ENCODE assay signal across 8 cellular contexts in genomic region chr20:62219992-62220665, GRCh38. TPM values are rescaled to one million over a fixed set of nuclear protein-coding genes. Genes with fewer than 3 reads are reported as not detected.
DNase-seq lines count a peak whose midpoint lies in the region; TF ChIP-seq lines count a peak whose summit lies in the region.

HRH3 (minus strand) TSS chr20:62220278; CDS start chr20:62219970, 308 bp downstream.

- POLR2A ChIA-PET in RWPE1 (lab: Yijun Ruan, JAX; ENCODE audit: low non-redundant PET) = interaction anchor here (0.6 kb wide), 1 partner anchor 154 kb away, joined by 4 read pairs; no protein-coding TSS in a partner anchor

- H3K27ac ChIP-seq in GM23248 (no peak within 1 kb of the TSS), RWPE1 (no peak within 1 kb of the TSS)

- no peak within 1 kb of the TSS for H3K9ac ChIP-seq in GM23248

- H3K9me3 ChIP-seq in GM23248 (ENCODE audit: low read depth) = no peaks in the 10 kb centered on the region

- CTCF ChIA-PET in RWPE1 (lab: Yijun Ruan, JAX) = no interaction called here

- H3K79me2 ChIP-seq in GM23248 (ENCODE audit: insufficient read depth) = no peaks in the 10 kb centered on the region

- peaks cover 30% of the 10 kb centered on the region for H3K27me3 ChIP-seq in GM23248 (replicated peaks; ENCODE audit: insufficient read depth)

- no peak within 1 kb of the TSS for H2AFZ ChIP-seq in GM23248

- H3K36me3 ChIP-seq in GM23248 (ENCODE audit: low read depth) = no peaks in the 10 kb centered on the region

- WGBS in GM23248 (ENCODE audit: low coverage in 1 of 2, low lambda C conversion rate in 2 of 2, missing lambda C conversion rate in 2 of 2), 2 experiments = 3% methylated on average over 35 to 39 of the region's 84 CpGs

- H4K20me1 ChIP-seq in GM23248 (ENCODE audit: insufficient read depth) = no peaks in the 10 kb centered on the region

- TF ChIP-seq CTCF in RWPE1 (conservative IDR thresholded peaks at IDR 0.05; ENCODE audit: low read depth) (no peak), astrocyte of the cerebellum (IDR thresholded peaks at IDR 0.05; ENCODE audit: low read depth, low read length, missing control alignments) (no peak)

- no peak within 1 kb of the TSS for H3K4me3 ChIP-seq in GM23248
- peak within 1 kb of the TSS; percentile 5 for H3K4me3 ChIP-seq in astrocyte of the cerebellum (ENCODE audit: low read depth, low read length)

- in situ Hi-C loops in GM23248 (cut with MboI) (no loop called here), astrocyte of the cerebellum (cut with HindIII; ENCODE audit: low sequenced_read_pairs) (no loop called here)

- H3K4me1 ChIP-seq in GM23248 (ENCODE audit: insufficient read depth) = no peaks in the 10 kb centered on the region

- DNase-seq in AG08396 (ENCODE audit: low spot score) (peak; percentile 89), GM23248 (peak; percentile 52), RWPE1 (ENCODE audit: low spot score) (peak; percentile 84), astrocyte of the cerebellum (ENCODE audit: low read depth) (no peak), iPS-NIHi11 (ENCODE audit: low spot score) (peak; percentile 98), globus pallidus (ENCODE audit: low spot score) (no peak), NCI-H2029 (lab: John Stamatoyannopoulos, UW) (no peak)
- DNase-seq in stimulated activated CD8-positive, alpha-beta memory T cell treated with anti-CD3 and anti-CD28 coated beads, Interleukin-4, amount 100 ng/mL, for 24 hours (ENCODE audit: low read depth) = peak; percentile 15

- H3K4me2 ChIP-seq in GM23248 (ENCODE audit: unreplicated experiment) = no peak within 1 kb of the TSS

- no peaks in the 10 kb centered on the region for H3K9me2 ChIP-seq in GM23248 (ENCODE audit: insufficient read depth)

- no peaks in the 10 kb centered on the region for H3F3A ChIP-seq in GM23248 (ENCODE audit: insufficient read depth)

RNA-seq across cellular contexts. Expression of gene HRH3, which starts in this region (rescaled TPM):
- total RNA-seq in GM23248 (2014; rRNA removed; shearing (Covaris generic)) = not detected in 2 replicates
- not detected in 2 replicates for polyA plus RNA-seq in GM23248 (2016; fragmentation: Nextera tagmentation; extraction: Ambion mirVana)

Comparison
In these comparisons a context has a peak if more than half of its experiments do, and no peak if none do; other contexts are left out.
1. Peak in DNase-seq in GM23248; RNA of the gene not detected or under 1 TPM.
2. DNase-seq: peak in AG08396 (single experiment), RWPE1 (single experiment), iPS-NIHi11 (single experiment) and stimulated activated CD8-positive, alpha-beta memory T cell treated with anti-CD3 and anti-CD28 coated beads, Interleukin-4, amount 100 ng/mL, for 24 hours (single experiment); none in astrocyte of the cerebellum (single experiment), globus pallidus (single experiment) and NCI-H2029 (single experiment).